ENCODE assay signal across 1 cellular context in genomic region chr3:42700366-42701288, GRCh38.
TF ChIP-seq lines count a peak whose summit lies in the region.

No MANE protein-coding gene starts in this region.

TF ChIP-seq in GM12878, 131 proteins besides CTCF, POLR2A, EP300 and RAD21:
- TF ChIP-seq PML (IDR thresholded peaks at IDR 0.05; ENCODE audit: low read length) (no peak), MEF2A (IDR thresholded peaks at IDR 0.05; ENCODE audit: insufficient read depth, low read depth, low read length) (no peak)
- TF ChIP-seq, protein P1, sequence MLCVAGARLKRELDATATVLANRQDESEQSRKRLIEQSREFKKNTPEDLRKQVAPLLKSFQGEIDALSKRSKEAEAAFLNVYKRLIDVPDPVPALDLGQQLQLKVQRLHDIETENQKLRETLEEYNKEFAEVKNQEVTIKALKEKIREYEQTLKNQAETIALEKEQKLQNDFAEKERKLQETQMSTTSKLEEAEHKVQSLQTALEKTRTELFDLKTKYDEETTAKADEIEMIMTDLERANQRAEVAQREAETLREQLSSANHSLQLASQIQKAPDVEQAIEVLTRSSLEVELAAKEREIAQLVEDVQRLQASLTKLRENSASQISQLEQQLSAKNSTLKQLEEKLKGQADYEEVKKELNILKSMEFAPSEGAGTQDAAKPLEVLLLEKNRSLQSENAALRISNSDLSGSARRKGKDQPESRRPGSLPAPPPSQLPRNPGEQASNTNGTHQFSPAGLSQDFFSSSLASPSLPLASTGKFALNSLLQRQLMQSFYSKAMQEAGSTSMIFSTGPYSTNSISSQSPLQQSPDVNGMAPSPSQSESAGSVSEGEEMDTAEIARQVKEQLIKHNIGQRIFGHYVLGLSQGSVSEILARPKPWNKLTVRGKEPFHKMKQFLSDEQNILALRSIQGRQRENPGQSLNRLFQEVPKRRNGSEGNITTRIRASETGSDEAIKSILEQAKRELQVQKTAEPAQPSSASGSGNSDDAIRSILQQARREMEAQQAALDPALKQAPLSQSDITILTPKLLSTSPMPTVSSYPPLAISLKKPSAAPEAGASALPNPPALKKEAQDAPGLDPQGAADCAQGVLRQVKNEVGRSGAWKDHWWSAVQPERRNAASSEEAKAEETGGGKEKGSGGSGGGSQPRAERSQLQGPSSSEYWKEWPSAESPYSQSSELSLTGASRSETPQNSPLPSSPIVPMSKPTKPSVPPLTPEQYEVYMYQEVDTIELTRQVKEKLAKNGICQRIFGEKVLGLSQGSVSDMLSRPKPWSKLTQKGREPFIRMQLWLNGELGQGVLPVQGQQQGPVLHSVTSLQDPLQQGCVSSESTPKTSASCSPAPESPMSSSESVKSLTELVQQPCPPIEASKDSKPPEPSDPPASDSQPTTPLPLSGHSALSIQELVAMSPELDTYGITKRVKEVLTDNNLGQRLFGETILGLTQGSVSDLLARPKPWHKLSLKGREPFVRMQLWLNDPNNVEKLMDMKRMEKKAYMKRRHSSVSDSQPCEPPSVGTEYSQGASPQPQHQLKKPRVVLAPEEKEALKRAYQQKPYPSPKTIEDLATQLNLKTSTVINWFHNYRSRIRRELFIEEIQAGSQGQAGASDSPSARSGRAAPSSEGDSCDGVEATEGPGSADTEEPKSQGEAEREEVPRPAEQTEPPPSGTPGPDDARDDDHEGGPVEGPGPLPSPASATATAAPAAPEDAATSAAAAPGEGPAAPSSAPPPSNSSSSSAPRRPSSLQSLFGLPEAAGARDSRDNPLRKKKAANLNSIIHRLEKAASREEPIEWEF (IDR thresholded peaks at IDR 0.05; ENCODE audit: insufficient replicate concordance, low read depth, low read length): no peak
